Comparison of ENCODE assay signal across 16 cellular contexts in genomic region chr15:69145694-69146492, GRCh38. TPM values are rescaled to one million over a fixed set of nuclear protein-coding genes. Genes with fewer than 3 reads are reported as not detected.
DNase-seq lines count a peak whose midpoint lies in the region; TF ChIP-seq lines count a peak whose summit lies in the region.
"Had no signal": no experiment of that assay in that cellular context is flagged by ENCODE, and none has a peak within 500 bp of the region (broad histone marks: within the 10 kb centered on the region; RNA-seq: fewer than 3 reads in every experiment).

No MANE protein-coding gene starts in this region.

- H3K4me2 ChIP-seq in fibroblast of lung (ENCODE audit: extremely low read depth, insufficient read depth, low read length): no peak overlapping the region
- H3K4me2 ChIP-seq in mammary epithelial cell (ENCODE audit: insufficient read depth, low read depth, low read length): no peak overlapping the region
- H3K4me2 ChIP-seq: smooth muscle cell had no signal

- TF ChIP-seq CTCF in fibroblast of lung (conservative IDR thresholded peaks at IDR 0.05 in 1 of 2, IDR thresholded peaks at IDR 0.05 in 1 of 2; ENCODE audit: low read depth in 1 of 2, low read length in 2 of 2): no peak
- TF ChIP-seq CTCF in GM10266 (IDR thresholded peaks at IDR 0.05; ENCODE audit: control insufficient read depth, insufficient read depth, low read depth, missing control alignments): no peak
- no peak for TF ChIP-seq CTCF in mammary epithelial cell (conservative IDR thresholded peaks at IDR 0.05 in 1 of 2, IDR thresholded peaks at IDR 0.05 in 1 of 2; ENCODE audit: extremely low read depth in 1 of 2, insufficient read depth in 1 of 2, low read depth in 1 of 2, low read length in 2 of 2)

- BruUV-seq in mammary epithelial cell (replicated peaks; lab: Mats Ljungman, UMichigan): no TSS peak

- dilution Hi-C loops in mammary epithelial cell (cut with HindIII; ENCODE audit: low sequenced_read_pairs): no loop called here

- CTCF ChIA-PET in mammary epithelial cell (lab: Charles Lee; ENCODE audit: low non-redundant PET): no interaction called here

- WGBS in mammary epithelial cell (ENCODE audit: low coverage, missing lambda C conversion rate): 42% methylated on average over 7 of the region's 7 CpGs

- H3K36me3 ChIP-seq in fibroblast of lung (ENCODE audit: control insufficient read depth, insufficient read depth, low read length) (no peaks in the 10 kb centered on the region), mammary epithelial cell (ENCODE audit: insufficient read depth, low read length) (no peaks in the 10 kb centered on the region)
- H3K36me3 ChIP-seq: colonic mucosa, thoracic aorta had no signal

- peak; percentile 21 for DNase-seq in NCI-H1436 (lab: John Stamatoyannopoulos, UW)
- no peak for DNase-seq in NCI-H1436 treated with DMSO at 0.1 percent for 48 hours (lab: John Stamatoyannopoulos, UW)
- DNase-seq in NCI-H82 (lab: John Stamatoyannopoulos, UW): peak; percentile 83
- DNase-seq in fibroblast of lung (ENCODE audit: low read depth in 2 of 2): peak; percentile 37 to 47
- peak; percentile 49 for DNase-seq in retina
- DNase-seq in GM10266 (ENCODE audit: extremely low spot score): no peak
- DNase-seq in iPS-NIHi7 (ENCODE audit: extremely low spot score): no peak
- no peak for DNase-seq in mammary epithelial cell
- DNase-seq: activated naive CD4-positive, alpha-beta T cell treated with anti-CD3 and anti-CD28 coated beads, Interleukin-2, amount 10 ng/mL, durations not matched to agents 7 days and 5 days; colonic mucosa; DMS79; GM23248; naive thymus-derived CD8-positive, alpha-beta T cell; NCI-H1105 treated with DMSO at 0.1 percent for 48 hours had no signal

- H3K9me3 ChIP-seq in fibroblast of lung (ENCODE audit: control insufficient read depth, insufficient read depth, low read depth, low read length): no peaks in the 10 kb centered on the region
- H3K9me3 ChIP-seq in mammary epithelial cell (replicated peaks; ENCODE audit: insufficient read depth, low read length): no peaks in the 10 kb centered on the region
- H3K9me3 ChIP-seq: colonic mucosa, thoracic aorta had no signal

- H2AFZ ChIP-seq in fibroblast of lung (ENCODE audit: low read length) (no peak overlapping the region), mammary epithelial cell (ENCODE audit: low read depth, low read length) (no peak overlapping the region)
- H2AFZ ChIP-seq: GM23248 had no signal

- H3K9ac ChIP-seq in fibroblast of lung (ENCODE audit: insufficient read depth, low read length) (no peak overlapping the region), mammary epithelial cell (ENCODE audit: insufficient read depth, low read length) (no peak overlapping the region)
- H3K9ac ChIP-seq: GM23248 had no signal

- H4K20me1 ChIP-seq in fibroblast of lung (ENCODE audit: control insufficient read depth, extremely low read depth, insufficient read depth, low read length): no peaks in the 10 kb centered on the region
- no peaks in the 10 kb centered on the region for H4K20me1 ChIP-seq in mammary epithelial cell (ENCODE audit: insufficient read depth, low read length)

- H3K27me3 ChIP-seq in fibroblast of lung (ENCODE audit: control insufficient read depth, insufficient read depth, low read length) (peaks cover 18% of the 10 kb centered on the region), mammary epithelial cell (ENCODE audit: insufficient read depth, low read length) (peaks cover 5% of the 10 kb centered on the region)
- H3K27me3 ChIP-seq: colonic mucosa had no signal

- H3K4me3 ChIP-seq in fibroblast of lung (replicated peaks in 1 of 4; ENCODE audit: control extremely low read depth in 1 of 4, insufficient read depth in 1 of 4, low read depth in 3 of 4, low read length in 4 of 4) (no peak overlapping the region), mammary epithelial cell (replicated peaks in 1 of 3; ENCODE audit: insufficient read depth in 1 of 3, low read depth in 2 of 3, low read length in 3 of 3) (no peak overlapping the region)
- H3K4me3 ChIP-seq: colonic mucosa, GM23248, smooth muscle cell, thoracic aorta had no signal

- H3K4me1 ChIP-seq in fibroblast of lung (ENCODE audit: control insufficient read depth, extremely low read depth, insufficient read depth, low read length) (peaks cover 2% of the 10 kb centered on the region), mammary epithelial cell (ENCODE audit: insufficient read depth, low read length) (no peaks in the 10 kb centered on the region)

- intact Hi-C loops in mammary epithelial cell (cut with micrococcal nuclease): no loop called here

- in situ Hi-C loops in mammary epithelial cell (cut with MboI; ENCODE audit: low sequenced_read_pairs in 2 of 2): no loop called here

- H3K27ac ChIP-seq in fibroblast of lung (ENCODE audit: insufficient read depth, low read length): no peak overlapping the region
- H3K27ac ChIP-seq in mammary epithelial cell (ENCODE audit: insufficient read depth, low read depth, low read length): no peak overlapping the region
- H3K27ac ChIP-seq: colonic mucosa, GM23248, thoracic aorta had no signal

- H3K79me2 ChIP-seq in fibroblast of lung (ENCODE audit: control insufficient read depth, insufficient read depth, low read length) (no peaks in the 10 kb centered on the region), mammary epithelial cell (ENCODE audit: insufficient read depth, low read length) (no peaks in the 10 kb centered on the region)

RNA-seq across cellular contexts. Expression of gene GLCE, which starts 14.5 kb away (rescaled TPM):
- total RNA-seq in fibroblast of lung: 23.9 and 27.7 TPM in 2 replicates
- 21.7 and 33.6 TPM in 2 replicates for polyA plus RNA-seq in fibroblast of lung
- 11.8 and 20.4 TPM in 2 replicates for polyA plus RNA-seq in fibroblast of lung (2012)
- 3.1 and 6.5 TPM in 2 replicates for polyA minus RNA-seq in fibroblast of lung (ENCODE audit: low replicate concordance)
- 10 to 100 TPM in 1 of 2 donors, 1 to 10 TPM in 1; 10.0 to 18.7 TPM for total RNA-seq in mammary epithelial cell
- 12.8 TPM for polyA plus RNA-seq in mammary epithelial cell
- polyA minus RNA-seq in mammary epithelial cell: 7.9 TPM

Comparison
In these comparisons a context has a peak if more than half of its experiments do, and no peak if none do; other contexts are left out.
1. DNase-seq: peak in NCI-H1436 (single experiment), NCI-H82 (single experiment), fibroblast of lung (2 of 2) and retina (single experiment); none in NCI-H1436 treated with DMSO at 0.1 percent for 48 hours (single experiment), GM10266 (single experiment), iPS-NIHi7 (single experiment) and mammary epithelial cell (single experiment).